30 cellular contexts compared by ENCODE assay signal in genomic region chr14:32756173-32756572, GRCh38.
"Had no signal": no experiment of that assay in that cellular context is flagged by ENCODE, and none has a peak within 500 bp of the region (broad histone marks: within the 10 kb centered on the region; RNA-seq: fewer than 3 reads in every experiment).

No MANE protein-coding gene starts in this region.

- H3K4me3 ChIP-seq: esophagus muscularis mucosa, gastrocnemius medialis had no signal

- H3K36me3 Mint-ChIP-seq: activated CD4-positive, alpha-beta memory T cell treated with anti-CD3 and anti-CD28 coated beads for 36 hours; activated naive CD4-positive, alpha-beta T cell treated with anti-CD3 and anti-CD28 coated beads, Interleukin-2, amount 10 ng/mL, durations not matched to agents 7 days and 5 days; activated naive CD8-positive, alpha-beta T cell treated with anti-CD3 and anti-CD28 coated beads, Interleukin-2, amount 10 ng/mL, durations not matched to agents 7 days and 5 days had no signal

- H3K36me3 ChIP-seq: brain microvascular endothelial cell, esophagus muscularis mucosa had no signal

- H3K4me3 Mint-ChIP-seq: activated CD4-positive, alpha-beta memory T cell treated with anti-CD3 and anti-CD28 coated beads for 36 hours; activated CD4-positive, alpha-beta T cell treated with anti-CD3 and anti-CD28 coated beads for 36 hours; activated CD4-positive, alpha-beta T cell treated with anti-CD3 and anti-CD28 coated beads, Interleukin-2, amount 10 ng/mL, durations not matched to agents 24 days and 14 days; activated CD8-positive, alpha-beta T cell treated with anti-CD3 and anti-CD28 coated beads, Interleukin-2, amount 10 ng/mL, durations not matched to agents 7 days and 5 days; activated naive CD4-positive, alpha-beta T cell treated with anti-CD3 and anti-CD28 coated beads, Interleukin-2, amount 10 ng/mL, durations not matched to agents 7 days and 5 days; activated naive CD8-positive, alpha-beta T cell treated with anti-CD3 and anti-CD28 coated beads, Interleukin-2, amount 10 ng/mL, durations not matched to agents 7 days and 5 days; activated T-cell treated with anti-CD3 and anti-CD28 coated beads, Interleukin-2, amount 50 U/mL, for 24 hours; activated T-cell treated with anti-CD3 and anti-CD28 coated beads, Interleukin-2, amount 50 U/mL, for 72 hours; effector memory CD8-positive, alpha-beta T cell had no signal

- H3K9me3 Mint-ChIP-seq: activated CD4-positive, alpha-beta T cell treated with anti-CD3 and anti-CD28 coated beads, Interleukin-2, amount 10 ng/mL, durations not matched to agents 24 days and 14 days had no signal

- H3K27ac Mint-ChIP-seq: activated CD4-positive, alpha-beta memory T cell treated with anti-CD3 and anti-CD28 coated beads for 36 hours; activated CD4-positive, alpha-beta T cell treated with anti-CD3 and anti-CD28 coated beads for 36 hours; activated CD4-positive, alpha-beta T cell treated with anti-CD3 and anti-CD28 coated beads, Interleukin-2, amount 10 ng/mL, durations not matched to agents 24 days and 14 days; activated CD8-positive, alpha-beta T cell treated with anti-CD3 and anti-CD28 coated beads, Interleukin-2, amount 10 ng/mL, durations not matched to agents 7 days and 5 days; activated naive CD4-positive, alpha-beta T cell treated with anti-CD3 and anti-CD28 coated beads, Interleukin-2, amount 10 ng/mL, durations not matched to agents 7 days and 5 days; activated naive CD4-positive, alpha-beta T cell treated with anti-CD3 and anti-CD28 coated beads, Interleukin-2, amount 50 U/mL, for 72 hours; activated naive CD8-positive, alpha-beta T cell treated with anti-CD3 and anti-CD28 coated beads, Interleukin-2, amount 10 ng/mL, durations not matched to agents 7 days and 5 days; activated T-cell treated with anti-CD3 and anti-CD28 coated beads, Interleukin-2, amount 50 U/mL, for 24 hours; activated T-cell treated with anti-CD3 and anti-CD28 coated beads, Interleukin-2, amount 50 U/mL, for 72 hours; effector memory CD8-positive, alpha-beta T cell had no signal

- H3K27me3 Mint-ChIP-seq: activated CD4-positive, alpha-beta memory T cell treated with anti-CD3 and anti-CD28 coated beads for 36 hours; activated CD4-positive, alpha-beta T cell treated with anti-CD3 and anti-CD28 coated beads for 36 hours; activated CD4-positive, alpha-beta T cell treated with anti-CD3 and anti-CD28 coated beads, Interleukin-2, amount 10 ng/mL, durations not matched to agents 24 days and 14 days; activated naive CD4-positive, alpha-beta T cell treated with anti-CD3 and anti-CD28 coated beads, Interleukin-2, amount 10 ng/mL, durations not matched to agents 7 days and 5 days; activated naive CD8-positive, alpha-beta T cell treated with anti-CD3 and anti-CD28 coated beads, Interleukin-2, amount 10 ng/mL, durations not matched to agents 7 days and 5 days; activated T-cell treated with anti-CD3 and anti-CD28 coated beads, Interleukin-2, amount 50 U/mL, for 24 hours; effector memory CD8-positive, alpha-beta T cell had no signal

- DNase-seq: activated CD4-positive, alpha-beta memory T cell treated with anti-CD3 and anti-CD28 coated beads for 36 hours; activated CD4-positive, alpha-beta T cell treated with anti-CD3 and anti-CD28 coated beads for 36 hours; activated CD4-positive, alpha-beta T cell treated with anti-CD3 and anti-CD28 coated beads, Interleukin-2, amount 10 ng/mL, durations not matched to agents 24 days and 14 days; activated CD4-positive, CD25-positive, alpha-beta regulatory T cell; activated CD4-positive, CD25-positive, alpha-beta regulatory T cell treated with anti-CD3 and anti-CD28 coated beads, Interleukin-2, amount 50 U/mL, for 72 hours; activated CD8-positive, alpha-beta memory T cell treated with anti-CD3 and anti-CD28 coated beads, Interleukin-2, amount 50 U/mL, for 48 hours; activated CD8-positive, alpha-beta T cell treated with anti-CD3 and anti-CD28 coated beads, Interleukin-2, amount 10 ng/mL, durations not matched to agents 7 days and 5 days; activated gamma-delta T cell; activated naive CD4-positive, alpha-beta T cell; activated naive CD4-positive, alpha-beta T cell treated with anti-CD3 and anti-CD28 coated beads, Interleukin-2, amount 10 ng/mL, durations not matched to agents 7 days and 5 days; activated naive CD8-positive, alpha-beta T cell treated with anti-CD3 and anti-CD28 coated beads, Interleukin-2, amount 10 ng/mL, durations not matched to agents 7 days and 5 days; activated T-cell treated with anti-CD3 and anti-CD28 coated beads for 4 hours; activated T-cell treated with anti-CD3 and anti-CD28 coated beads, Interleukin-2, amount 50 U/mL, for 24 hours; activated T-cell treated with anti-CD3 and anti-CD28 coated beads, Interleukin-2, amount 50 U/mL, for 72 hours; brain microvascular endothelial cell; caudate nucleus; cortex of kidney; dermis blood vessel endothelial cell; effector CD4-positive, alpha-beta T cell; effector memory CD8-positive, alpha-beta T cell; erythroblast; foreskin keratinocyte; gastrocnemius medialis; glutamatergic neuron; T-helper 2 cell had no signal

- H3K9me3 ChIP-seq: gastrocnemius medialis had no signal

- H3K27ac ChIP-seq: brain microvascular endothelial cell, esophagus muscularis mucosa, foreskin keratinocyte, gastrocnemius medialis had no signal

- H3K4me1 Mint-ChIP-seq: activated CD4-positive, alpha-beta T cell treated with anti-CD3 and anti-CD28 coated beads for 36 hours; activated CD4-positive, alpha-beta T cell treated with anti-CD3 and anti-CD28 coated beads, Interleukin-2, amount 10 ng/mL, durations not matched to agents 24 days and 14 days; activated naive CD4-positive, alpha-beta T cell treated with anti-CD3 and anti-CD28 coated beads, Interleukin-2, amount 10 ng/mL, durations not matched to agents 7 days and 5 days; activated naive CD8-positive, alpha-beta T cell treated with anti-CD3 and anti-CD28 coated beads, Interleukin-2, amount 10 ng/mL, durations not matched to agents 7 days and 5 days had no signal

- FAIRE-seq: astrocyte, bronchial epithelial cell, colon had no signal

- ATAC-seq: activated CD4-positive, alpha-beta T cell treated with anti-CD3 and anti-CD28 coated beads for 36 hours; activated CD8-positive, alpha-beta T cell treated with anti-CD3 and anti-CD28 coated beads, Interleukin-2, amount 10 ng/mL, durations not matched to agents 7 days and 5 days; activated naive CD4-positive, alpha-beta T cell treated with anti-CD3 and anti-CD28 coated beads, Interleukin-2, amount 50 U/mL, for 72 hours; activated T-cell treated with anti-CD3 and anti-CD28 coated beads, Interleukin-2, amount 50 U/mL, for 72 hours; effector memory CD8-positive, alpha-beta T cell; foreskin keratinocyte; gastrocnemius medialis had no signal

- H3K27me3 ChIP-seq: brain microvascular endothelial cell, esophagus muscularis mucosa, foreskin keratinocyte, gastrocnemius medialis had no signal

- H3K4me1 ChIP-seq: foreskin keratinocyte, gastrocnemius medialis had no signal
